1 cellular context compared by ENCODE assay signal in the genomic region with DNA sequence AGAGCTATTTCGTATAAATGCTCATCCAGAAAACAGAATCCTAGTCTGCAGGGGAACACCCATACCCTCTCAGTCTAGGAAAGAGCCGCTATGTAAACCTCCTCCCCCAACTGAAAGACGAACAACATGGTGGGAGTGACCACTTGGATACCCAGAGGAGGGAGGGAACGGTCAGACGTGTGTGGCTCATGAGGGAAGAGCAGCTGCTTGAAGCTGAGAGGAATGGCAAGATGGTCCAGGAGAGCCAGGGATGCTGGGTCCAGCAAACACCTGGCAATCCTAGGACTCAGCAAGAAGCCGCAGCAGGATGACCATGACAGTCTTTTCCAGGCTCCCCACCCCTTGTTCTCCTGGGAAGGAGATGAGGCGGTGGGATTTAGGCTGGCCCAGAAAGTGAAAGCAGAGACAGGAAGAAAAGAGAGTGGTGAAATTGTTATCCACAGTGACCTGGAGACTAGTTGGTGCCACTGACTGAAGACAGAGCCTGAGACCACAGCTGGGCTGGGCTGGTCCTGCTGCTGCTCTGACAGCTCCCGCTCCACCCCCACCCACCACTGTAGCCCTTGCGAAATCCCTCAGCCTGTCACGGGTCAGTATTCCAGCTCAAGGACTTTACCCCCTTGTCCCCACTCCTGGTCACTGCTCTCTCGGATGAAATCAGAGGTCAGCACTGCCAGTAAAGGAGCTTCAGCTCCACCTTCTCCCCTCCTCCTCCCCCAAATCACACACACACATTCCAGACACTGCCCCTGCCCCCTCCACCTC.
TF ChIP-seq lines count a peak whose summit lies in the region.

No MANE protein-coding gene starts in this region.

TF ChIP-seq in HepG2, 621 proteins besides CTCF, POLR2A, EP300 and RAD21 (continued from another document and continues in another):
- TF ChIP-seq, protein P1, sequence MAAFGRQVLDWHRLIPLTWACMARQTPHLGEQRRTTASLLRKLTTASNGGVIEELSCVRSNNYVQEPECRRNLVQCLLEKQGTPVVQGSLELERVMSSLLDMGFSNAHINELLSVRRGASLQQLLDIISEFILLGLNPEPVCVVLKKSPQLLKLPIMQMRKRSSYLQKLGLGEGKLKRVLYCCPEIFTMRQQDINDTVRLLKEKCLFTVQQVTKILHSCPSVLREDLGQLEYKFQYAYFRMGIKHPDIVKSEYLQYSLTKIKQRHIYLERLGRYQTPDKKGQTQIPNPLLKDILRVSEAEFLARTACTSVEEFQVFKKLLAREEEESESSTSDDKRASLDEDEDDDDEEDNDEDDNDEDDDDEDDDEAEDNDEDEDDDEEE (CRISPR knock-in tag; IDR thresholded peaks at IDR 0.05), result no peak
- TF ChIP-seq ZFYVE20 (CRISPR knock-in tag; IDR thresholded peaks at IDR 0.05; ENCODE audit: borderline replicate concordance, low read depth), result no peak
- TF ChIP-seq ZMYM3 (CRISPR knock-in tag; IDR thresholded peaks at IDR 0.05), result no peak
- TF ChIP-seq, protein P2, sequence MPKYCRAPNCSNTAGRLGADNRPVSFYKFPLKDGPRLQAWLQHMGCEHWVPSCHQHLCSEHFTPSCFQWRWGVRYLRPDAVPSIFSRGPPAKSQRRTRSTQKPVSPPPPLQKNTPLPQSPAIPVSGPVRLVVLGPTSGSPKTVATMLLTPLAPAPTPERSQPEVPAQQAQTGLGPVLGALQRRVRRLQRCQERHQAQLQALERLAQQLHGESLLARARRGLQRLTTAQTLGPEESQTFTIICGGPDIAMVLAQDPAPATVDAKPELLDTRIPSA (CRISPR knock-in tag; IDR thresholded peaks at IDR 0.05; ENCODE audit: borderline replicate concordance), result 0 out of 2 replicates have a peak, but pooled peaks have one; percentile 65
- TF ChIP-seq THYN1 (CRISPR knock-in tag; IDR thresholded peaks at IDR 0.05; ENCODE audit: borderline replicate concordance, low read depth), result no peak
- TF ChIP-seq, protein P3, sequence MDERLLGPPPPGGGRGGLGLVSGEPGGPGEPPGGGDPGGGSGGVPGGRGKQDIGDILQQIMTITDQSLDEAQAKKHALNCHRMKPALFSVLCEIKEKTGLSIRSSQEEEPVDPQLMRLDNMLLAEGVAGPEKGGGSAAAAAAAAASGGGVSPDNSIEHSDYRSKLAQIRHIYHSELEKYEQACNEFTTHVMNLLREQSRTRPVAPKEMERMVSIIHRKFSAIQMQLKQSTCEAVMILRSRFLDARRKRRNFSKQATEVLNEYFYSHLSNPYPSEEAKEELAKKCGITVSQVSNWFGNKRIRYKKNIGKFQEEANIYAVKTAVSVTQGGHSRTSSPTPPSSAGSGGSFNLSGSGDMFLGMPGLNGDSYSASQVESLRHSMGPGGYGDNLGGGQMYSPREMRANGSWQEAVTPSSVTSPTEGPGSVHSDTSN (CRISPR knock-in tag; IDR thresholded peaks at IDR 0.05), result peak; percentile 46; the same call in 1 of the 2 replicates
- no peak for TF ChIP-seq ZNF773 (CRISPR knock-in tag; IDR thresholded peaks at IDR 0.05; ENCODE audit: borderline replicate concordance)
- TF ChIP-seq, protein P4, sequence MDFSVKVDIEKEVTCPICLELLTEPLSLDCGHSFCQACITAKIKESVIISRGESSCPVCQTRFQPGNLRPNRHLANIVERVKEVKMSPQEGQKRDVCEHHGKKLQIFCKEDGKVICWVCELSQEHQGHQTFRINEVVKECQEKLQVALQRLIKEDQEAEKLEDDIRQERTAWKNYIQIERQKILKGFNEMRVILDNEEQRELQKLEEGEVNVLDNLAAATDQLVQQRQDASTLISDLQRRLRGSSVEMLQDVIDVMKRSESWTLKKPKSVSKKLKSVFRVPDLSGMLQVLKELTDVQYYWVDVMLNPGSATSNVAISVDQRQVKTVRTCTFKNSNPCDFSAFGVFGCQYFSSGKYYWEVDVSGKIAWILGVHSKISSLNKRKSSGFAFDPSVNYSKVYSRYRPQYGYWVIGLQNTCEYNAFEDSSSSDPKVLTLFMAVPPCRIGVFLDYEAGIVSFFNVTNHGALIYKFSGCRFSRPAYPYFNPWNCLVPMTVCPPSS (IDR thresholded peaks at IDR 0.05), result no peak
- TF ChIP-seq CENPX (CRISPR knock-in tag; IDR thresholded peaks at IDR 0.05), result no peak
- TF ChIP-seq HNRNPH1 (optimal IDR thresholded peaks at IDR 0.05; ENCODE audit: low read depth, low read length), result no peak
- no peak for TF ChIP-seq GABPA (IDR thresholded peaks at IDR 0.05; ENCODE audit: low read depth, low read length)
- peak; percentile 50 for TF ChIP-seq GABPA (CRISPR knock-in tag; IDR thresholded peaks at IDR 0.05; ENCODE audit: low read depth)
- peak; percentile 70 for TF ChIP-seq BCL6 (CRISPR knock-in tag; IDR thresholded peaks at IDR 0.05)
- peak; percentile 42; the same call in 1 of the 2 replicates for TF ChIP-seq ZNF768 (CRISPR knock-in tag; IDR thresholded peaks at IDR 0.05)
- TF ChIP-seq RBM39 (IDR thresholded peaks at IDR 0.05; ENCODE audit: low read depth, low read length, poor library complexity, severe bottlenecking), result no peak
- TF ChIP-seq SMAD3 (CRISPR knock-in tag; IDR thresholded peaks at IDR 0.05), result peak; percentile 89
- TF ChIP-seq, protein P5, sequence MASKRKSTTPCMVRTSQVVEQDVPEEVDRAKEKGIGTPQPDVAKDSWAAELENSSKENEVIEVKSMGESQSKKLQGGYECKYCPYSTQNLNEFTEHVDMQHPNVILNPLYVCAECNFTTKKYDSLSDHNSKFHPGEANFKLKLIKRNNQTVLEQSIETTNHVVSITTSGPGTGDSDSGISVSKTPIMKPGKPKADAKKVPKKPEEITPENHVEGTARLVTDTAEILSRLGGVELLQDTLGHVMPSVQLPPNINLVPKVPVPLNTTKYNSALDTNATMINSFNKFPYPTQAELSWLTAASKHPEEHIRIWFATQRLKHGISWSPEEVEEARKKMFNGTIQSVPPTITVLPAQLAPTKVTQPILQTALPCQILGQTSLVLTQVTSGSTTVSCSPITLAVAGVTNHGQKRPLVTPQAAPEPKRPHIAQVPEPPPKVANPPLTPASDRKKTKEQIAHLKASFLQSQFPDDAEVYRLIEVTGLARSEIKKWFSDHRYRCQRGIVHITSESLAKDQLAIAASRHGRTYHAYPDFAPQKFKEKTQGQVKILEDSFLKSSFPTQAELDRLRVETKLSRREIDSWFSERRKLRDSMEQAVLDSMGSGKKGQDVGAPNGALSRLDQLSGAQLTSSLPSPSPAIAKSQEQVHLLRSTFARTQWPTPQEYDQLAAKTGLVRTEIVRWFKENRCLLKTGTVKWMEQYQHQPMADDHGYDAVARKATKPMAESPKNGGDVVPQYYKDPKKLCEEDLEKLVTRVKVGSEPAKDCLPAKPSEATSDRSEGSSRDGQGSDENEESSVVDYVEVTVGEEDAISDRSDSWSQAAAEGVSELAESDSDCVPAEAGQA (IDR thresholded peaks at IDR 0.05; ENCODE audit: low read depth), result 0 out of 2 replicates have a peak, but pooled peaks have one; percentile 53
- TF ChIP-seq, protein P5 (CRISPR knock-in tag; IDR thresholded peaks at IDR 0.05; ENCODE audit: borderline replicate concordance), result no peak
- TF ChIP-seq ZNF205 (CRISPR knock-in tag; IDR thresholded peaks at IDR 0.05), result no peak
- TF ChIP-seq, protein P6, sequence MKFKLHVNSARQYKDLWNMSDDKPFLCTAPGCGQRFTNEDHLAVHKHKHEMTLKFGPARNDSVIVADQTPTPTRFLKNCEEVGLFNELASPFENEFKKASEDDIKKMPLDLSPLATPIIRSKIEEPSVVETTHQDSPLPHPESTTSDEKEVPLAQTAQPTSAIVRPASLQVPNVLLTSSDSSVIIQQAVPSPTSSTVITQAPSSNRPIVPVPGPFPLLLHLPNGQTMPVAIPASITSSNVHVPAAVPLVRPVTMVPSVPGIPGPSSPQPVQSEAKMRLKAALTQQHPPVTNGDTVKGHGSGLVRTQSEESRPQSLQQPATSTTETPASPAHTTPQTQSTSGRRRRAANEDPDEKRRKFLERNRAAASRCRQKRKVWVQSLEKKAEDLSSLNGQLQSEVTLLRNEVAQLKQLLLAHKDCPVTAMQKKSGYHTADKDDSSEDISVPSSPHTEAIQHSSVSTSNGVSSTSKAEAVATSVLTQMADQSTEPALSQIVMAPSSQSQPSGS (CRISPR knock-in tag; IDR thresholded peaks at IDR 0.05), result peak; percentile 74
- TF ChIP-seq ZNF562 (CRISPR knock-in tag; IDR thresholded peaks at IDR 0.05; ENCODE audit: borderline replicate concordance), result no peak
- TF ChIP-seq SMAD1 (CRISPR knock-in tag; IDR thresholded peaks at IDR 0.05; ENCODE audit: borderline replicate concordance, low read depth), result 0 out of 2 replicates have a peak, but pooled peaks have one; percentile 22
- TF ChIP-seq EZH2 (conservative IDR thresholded peaks at IDR 0.05; ENCODE audit: low read depth, low read length), result no peak
- peak; percentile 83 for TF ChIP-seq TBX2 (CRISPR knock-in tag; IDR thresholded peaks at IDR 0.05; ENCODE audit: borderline replicate concordance)
- TF ChIP-seq, protein P7, sequence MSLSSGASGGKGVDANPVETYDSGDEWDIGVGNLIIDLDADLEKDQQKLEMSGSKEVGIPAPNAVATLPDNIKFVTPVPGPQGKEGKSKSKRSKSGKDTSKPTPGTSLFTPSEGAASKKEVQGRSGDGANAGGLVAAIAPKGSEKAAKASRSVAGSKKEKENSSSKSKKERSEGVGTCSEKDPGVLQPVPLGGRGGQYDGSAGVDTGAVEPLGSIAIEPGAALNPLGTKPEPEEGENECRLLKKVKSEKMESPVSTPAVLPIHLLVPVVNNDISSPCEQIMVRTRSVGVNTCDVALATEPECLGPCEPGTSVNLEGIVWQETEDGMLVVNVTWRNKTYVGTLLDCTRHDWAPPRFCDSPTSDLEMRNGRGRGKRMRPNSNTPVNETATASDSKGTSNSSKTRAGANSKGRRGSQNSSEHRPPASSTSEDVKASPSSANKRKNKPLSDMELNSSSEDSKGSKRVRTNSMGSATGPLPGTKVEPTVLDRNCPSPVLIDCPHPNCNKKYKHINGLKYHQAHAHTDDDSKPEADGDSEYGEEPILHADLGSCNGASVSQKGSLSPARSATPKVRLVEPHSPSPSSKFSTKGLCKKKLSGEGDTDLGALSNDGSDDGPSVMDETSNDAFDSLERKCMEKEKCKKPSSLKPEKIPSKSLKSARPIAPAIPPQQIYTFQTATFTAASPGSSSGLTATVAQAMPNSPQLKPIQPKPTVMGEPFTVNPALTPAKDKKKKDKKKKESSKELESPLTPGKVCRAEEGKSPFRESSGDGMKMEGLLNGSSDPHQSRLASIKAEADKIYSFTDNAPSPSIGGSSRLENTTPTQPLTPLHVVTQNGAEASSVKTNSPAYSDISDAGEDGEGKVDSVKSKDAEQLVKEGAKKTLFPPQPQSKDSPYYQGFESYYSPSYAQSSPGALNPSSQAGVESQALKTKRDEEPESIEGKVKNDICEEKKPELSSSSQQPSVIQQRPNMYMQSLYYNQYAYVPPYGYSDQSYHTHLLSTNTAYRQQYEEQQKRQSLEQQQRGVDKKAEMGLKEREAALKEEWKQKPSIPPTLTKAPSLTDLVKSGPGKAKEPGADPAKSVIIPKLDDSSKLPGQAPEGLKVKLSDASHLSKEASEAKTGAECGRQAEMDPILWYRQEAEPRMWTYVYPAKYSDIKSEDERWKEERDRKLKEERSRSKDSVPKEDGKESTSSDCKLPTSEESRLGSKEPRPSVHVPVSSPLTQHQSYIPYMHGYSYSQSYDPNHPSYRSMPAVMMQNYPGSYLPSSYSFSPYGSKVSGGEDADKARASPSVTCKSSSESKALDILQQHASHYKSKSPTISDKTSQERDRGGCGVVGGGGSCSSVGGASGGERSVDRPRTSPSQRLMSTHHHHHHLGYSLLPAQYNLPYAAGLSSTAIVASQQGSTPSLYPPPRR (CRISPR knock-in tag; IDR thresholded peaks at IDR 0.05; ENCODE audit: borderline replicate concordance), result peak; percentile 93
- TF ChIP-seq, protein P8, sequence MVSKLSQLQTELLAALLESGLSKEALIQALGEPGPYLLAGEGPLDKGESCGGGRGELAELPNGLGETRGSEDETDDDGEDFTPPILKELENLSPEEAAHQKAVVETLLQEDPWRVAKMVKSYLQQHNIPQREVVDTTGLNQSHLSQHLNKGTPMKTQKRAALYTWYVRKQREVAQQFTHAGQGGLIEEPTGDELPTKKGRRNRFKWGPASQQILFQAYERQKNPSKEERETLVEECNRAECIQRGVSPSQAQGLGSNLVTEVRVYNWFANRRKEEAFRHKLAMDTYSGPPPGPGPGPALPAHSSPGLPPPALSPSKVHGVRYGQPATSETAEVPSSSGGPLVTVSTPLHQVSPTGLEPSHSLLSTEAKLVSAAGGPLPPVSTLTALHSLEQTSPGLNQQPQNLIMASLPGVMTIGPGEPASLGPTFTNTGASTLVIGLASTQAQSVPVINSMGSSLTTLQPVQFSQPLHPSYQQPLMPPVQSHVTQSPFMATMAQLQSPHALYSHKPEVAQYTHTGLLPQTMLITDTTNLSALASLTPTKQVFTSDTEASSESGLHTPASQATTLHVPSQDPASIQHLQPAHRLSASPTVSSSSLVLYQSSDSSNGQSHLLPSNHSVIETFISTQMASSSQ (IDR thresholded peaks at IDR 0.05; ENCODE audit: low read depth), result no peak; the same call in 1 of the 2 replicates
- TF ChIP-seq, protein P8 (CRISPR knock-in tag; IDR thresholded peaks at IDR 0.05; ENCODE audit: borderline replicate concordance), result peak; percentile 86; the same call in 1 of the 2 replicates
- TF ChIP-seq DPF2 (CRISPR knock-in tag; IDR thresholded peaks at IDR 0.05; ENCODE audit: borderline replicate concordance, low read depth), result peak; percentile 76
- TF ChIP-seq SALL1 (CRISPR knock-in tag; IDR thresholded peaks at IDR 0.05), result peak; percentile 93
- TF ChIP-seq JUNB (CRISPR knock-in tag; IDR thresholded peaks at IDR 0.05; ENCODE audit: borderline replicate concordance), result no peak
